18 cellular contexts compared by ENCODE assay signal in the genomic region with DNA sequence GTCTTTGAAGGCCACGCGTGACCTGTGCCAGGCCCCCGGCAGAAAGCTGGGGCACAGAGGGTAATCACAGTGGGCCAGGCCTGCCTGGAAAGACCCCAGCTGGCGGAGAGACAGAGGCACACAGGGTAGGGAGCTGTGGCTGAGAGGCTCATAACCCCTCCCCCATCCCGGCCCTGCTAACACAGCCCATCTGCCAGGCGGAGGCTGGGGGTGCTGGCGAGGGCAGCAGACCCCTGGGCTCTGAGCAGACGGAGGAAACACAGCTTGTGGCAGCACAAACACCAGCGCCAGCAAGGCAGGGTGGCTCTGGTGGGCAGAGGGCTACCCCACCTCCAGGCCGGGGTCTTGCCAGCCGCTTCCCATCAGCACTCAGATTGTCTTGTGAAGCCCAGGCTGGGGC.
"Had no signal": no experiment of that assay in that cellular context is flagged by ENCODE, and none has a peak within 500 bp of the region (broad histone marks: within the 10 kb centered on the region; RNA-seq: fewer than 3 reads in every experiment).

No MANE protein-coding gene starts in this region.

- H3K27ac ChIP-seq: ascending aorta, cardiac muscle cell, colonic mucosa, prostate gland, VCaP had no signal

- H3K4me1 ChIP-seq: colonic mucosa had no signal

- H3K36me3 ChIP-seq: ascending aorta, cardiac muscle cell, colonic mucosa, prostate gland had no signal

- H3K4me3 ChIP-seq: ascending aorta, cardiac muscle cell, colonic mucosa, prostate gland had no signal

- FAIRE-seq: urothelium cell line had no signal

- H3K4me3 Mint-ChIP-seq: activated CD8-positive, alpha-beta T cell treated with anti-CD3 and anti-CD28 coated beads, Interleukin-2, amount 10 ng/mL, durations not matched to agents 7 days and 5 days; natural killer cell had no signal

- DNase-seq: activated CD4-positive, alpha-beta T cell treated with anti-CD3 and anti-CD28 coated beads for 4 hours; activated CD8-positive, alpha-beta memory T cell treated with anti-CD3 and anti-CD28 coated beads, Interleukin-2, amount 50 U/mL, for 48 hours; activated CD8-positive, alpha-beta T cell treated with anti-CD3 and anti-CD28 coated beads, Interleukin-2, amount 10 ng/mL, durations not matched to agents 7 days and 5 days; activated naive CD4-positive, alpha-beta T cell; colonic mucosa; effector CD8-positive, alpha-beta T cell; hippocampal formation; mammary epithelial cell; natural killer cell; nucleus accumbens; stimulated activated CD4-positive, alpha-beta T cell treated with anti-CD3 and anti-CD28 coated beads, Interleukin-2, amount 100 ng/mL, for 48 hours; stimulated activated naive CD8-positive, alpha-beta T cell treated with anti-CD3 and anti-CD28 coated beads, Interleukin-15, Interleukin-2, amounts not matched to agents 100 U/mL and 50 U/mL, for 24 hours; T-helper 1 cell had no signal

- H3K27ac Mint-ChIP-seq: activated CD8-positive, alpha-beta T cell treated with anti-CD3 and anti-CD28 coated beads, Interleukin-2, amount 10 ng/mL, durations not matched to agents 7 days and 5 days had no signal

- H3K9me3 ChIP-seq: ascending aorta, colonic mucosa, prostate gland had no signal

- H3K36me3 Mint-ChIP-seq: natural killer cell had no signal

- H3K27me3 ChIP-seq: ascending aorta, cardiac muscle cell, colonic mucosa had no signal

- H3K9me3 Mint-ChIP-seq: natural killer cell had no signal

- ATAC-seq: activated CD8-positive, alpha-beta T cell treated with anti-CD3 and anti-CD28 coated beads, Interleukin-2, amount 10 ng/mL, durations not matched to agents 7 days and 5 days; natural killer cell; stimulated activated naive CD8-positive, alpha-beta T cell treated with anti-CD3 and anti-CD28 coated beads, Interleukin-15, Interleukin-2, amounts not matched to agents 100 U/mL and 50 U/mL, for 24 hours had no signal
